In genomic region chr2:69810550-69810949, GRCh38 we compare ENCODE assay signal across 25 cellular contexts.
"Had no signal": no experiment of that assay in that cellular context is flagged by ENCODE, and none has a peak within 500 bp of the region (broad histone marks: within the 10 kb centered on the region; RNA-seq: fewer than 3 reads in every experiment).

No MANE protein-coding gene starts in this region.

- H3K4me1 Mint-ChIP-seq: memory B cell; natural killer cell; neural crest cell; stimulated activated effector memory CD8-positive, alpha-beta T cell treated with anti-CD3 and anti-CD28 coated beads, Interleukin-12 subunit alpha, Interleukin-12 subunit beta, amount 100 ng/mL, for 72 hours had no signal

- H3K4me3 Mint-ChIP-seq: endodermal cell; memory B cell; natural killer cell; neural crest cell; stimulated activated effector memory CD8-positive, alpha-beta T cell treated with anti-CD3 and anti-CD28 coated beads, Interleukin-12 subunit alpha, Interleukin-12 subunit beta, amount 100 ng/mL, for 72 hours had no signal

- H3K27ac Mint-ChIP-seq: endodermal cell; memory B cell; stimulated activated effector memory CD8-positive, alpha-beta T cell treated with anti-CD3 and anti-CD28 coated beads, Interleukin-12 subunit alpha, Interleukin-12 subunit beta, amount 100 ng/mL, for 72 hours had no signal

- H3K27ac ChIP-seq: epithelial cell of prostate, foreskin keratinocyte, gastroesophageal sphincter, heart left ventricle, hepatocyte, psoas muscle, sigmoid colon, stomach, thyroid gland, vagina had no signal

- H3K27me3 Mint-ChIP-seq: memory B cell had no signal

- ATAC-seq: esophagus mucosa; foreskin keratinocyte; gastroesophageal sphincter; heart left ventricle; left lobe of liver; natural killer cell; psoas muscle; right cardiac atrium; stimulated activated effector memory CD8-positive, alpha-beta T cell treated with anti-CD3 and anti-CD28 coated beads, Interleukin-12 subunit alpha, Interleukin-12 subunit beta, amount 100 ng/mL, for 72 hours had no signal

- H3K9me3 Mint-ChIP-seq: endodermal cell; memory B cell; natural killer cell; neural crest cell; stimulated activated effector memory CD8-positive, alpha-beta T cell treated with anti-CD3 and anti-CD28 coated beads, Interleukin-12 subunit alpha, Interleukin-12 subunit beta, amount 100 ng/mL, for 72 hours had no signal

- DNase-seq: cortex of kidney; effector CD8-positive, alpha-beta T cell; endodermal cell; foreskin keratinocyte; heart left ventricle; kidney; natural killer cell; psoas muscle; right cardiac atrium; sigmoid colon; stimulated activated CD4-positive, alpha-beta T cell treated with anti-CD3 and anti-CD28 coated beads, Interleukin-2, amount 100 ng/mL, for 24 hours; stimulated activated CD4-positive, alpha-beta T cell treated with anti-CD3 and anti-CD28 coated beads, Interleukin-4, amount 100 ng/mL, for 24 hours; stimulated activated naive CD4-positive, alpha-beta T cell treated with Interleukin-2 at 50 U/mL for 16 hours; stomach; thyroid gland; trophoblast cell had no signal
